In the genomic region with DNA sequence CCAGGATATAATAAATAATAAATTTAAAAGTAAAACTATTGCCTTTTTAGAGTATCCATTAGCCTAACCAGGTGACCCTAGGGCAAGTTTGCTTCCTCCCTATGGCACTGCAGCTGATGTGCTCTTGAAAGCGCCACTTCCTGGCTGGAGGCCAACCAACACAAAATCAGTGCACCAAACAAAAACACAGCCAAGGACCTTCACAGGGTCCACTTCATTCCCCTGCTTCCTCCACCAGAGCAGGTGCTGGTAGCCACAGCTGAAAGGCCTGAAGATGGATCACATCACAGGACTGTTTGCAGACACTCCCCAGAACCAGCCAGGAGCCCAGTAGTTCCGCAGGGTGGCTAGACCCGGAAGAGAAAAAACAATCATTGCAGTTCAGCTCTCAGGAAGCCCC, we compare ENCODE assay signal across 26 cellular contexts.
DNase-seq lines count a peak whose midpoint lies in the region; ATAC-seq and TF ChIP-seq lines count a peak whose summit lies in the region.
"Had no signal": no experiment of that assay in that cellular context is flagged by ENCODE, and none has a peak within 500 bp of the region (broad histone marks: within the 10 kb centered on the region; RNA-seq: fewer than 3 reads in every experiment).

No MANE protein-coding gene starts in this region.

- no peaks in the 10 kb centered on the region for H3K4me1 Mint-ChIP-seq in activated CD8-positive, alpha-beta memory T cell treated with anti-CD3 and anti-CD28 coated beads, Interleukin-2, amount 10 ng/mL, durations not matched to agents 7 days and 5 days
- H3K4me1 Mint-ChIP-seq in natural killer cell: no peaks in the 10 kb centered on the region
- H3K4me1 Mint-ChIP-seq: activated naive CD4-positive, alpha-beta T cell treated with anti-CD3 and anti-CD28 coated beads, Interleukin-2, amount 50 U/mL, for 24 hours; stimulated activated effector memory CD8-positive, alpha-beta T cell treated with anti-CD3 and anti-CD28 coated beads, Interleukin-12 subunit alpha, Interleukin-12 subunit beta, amount 100 ng/mL, for 72 hours had no signal

- H3K27me3 Mint-ChIP-seq in activated CD8-positive, alpha-beta memory T cell treated with anti-CD3 and anti-CD28 coated beads, Interleukin-2, amount 10 ng/mL, durations not matched to agents 7 days and 5 days: peaks cover 40% of the 10 kb centered on the region
- peaks cover 32 to 83% of the 10 kb centered on the region in 2 donors for H3K27me3 Mint-ChIP-seq in natural killer cell (ENCODE audit: low read depth in 2 of 2)

- no peak overlapping the region for H3K4me3 Mint-ChIP-seq in activated CD8-positive, alpha-beta memory T cell treated with anti-CD3 and anti-CD28 coated beads, Interleukin-2, amount 10 ng/mL, durations not matched to agents 7 days and 5 days
- no peak overlapping the region for H3K4me3 Mint-ChIP-seq in natural killer cell
- H3K4me3 Mint-ChIP-seq: activated naive CD4-positive, alpha-beta T cell treated with anti-CD3 and anti-CD28 coated beads, Interleukin-2, amount 50 U/mL, for 24 hours; brain; stimulated activated effector memory CD8-positive, alpha-beta T cell treated with anti-CD3 and anti-CD28 coated beads, Interleukin-12 subunit alpha, Interleukin-12 subunit beta, amount 100 ng/mL, for 72 hours had no signal

- ATAC-seq in activated CD8-positive, alpha-beta memory T cell treated with anti-CD3 and anti-CD28 coated beads, Interleukin-2, amount 10 ng/mL, durations not matched to agents 7 days and 5 days: no peak
- ATAC-seq in natural killer cell: no peak
- ATAC-seq: GM12878; left colon; stimulated activated effector memory CD8-positive, alpha-beta T cell treated with anti-CD3 and anti-CD28 coated beads, Interleukin-12 subunit alpha, Interleukin-12 subunit beta, amount 100 ng/mL, for 72 hours had no signal

- CTCF ChIA-PET in activated CD8-positive, alpha-beta memory T cell treated with anti-CD3 and anti-CD28 coated beads, Interleukin-2, amount 10 ng/mL, durations not matched to agents 7 days and 5 days (lab: Charles Lee): interaction anchor here (1.1 to 1.2 kb wide), 2 partner anchors 8 to 12 kb away, joined by 3 to 4 read pairs; no protein-coding TSS in a partner anchor

- TF ChIP-seq CTCF in natural killer cell (IDR thresholded peaks at IDR 0.05): no peak

- intact Hi-C loops in natural killer cell (cut with micrococcal nuclease): no loop called here

- no peak overlapping the region for H3K27ac Mint-ChIP-seq in activated CD8-positive, alpha-beta memory T cell treated with anti-CD3 and anti-CD28 coated beads, Interleukin-2, amount 10 ng/mL, durations not matched to agents 7 days and 5 days
- H3K27ac Mint-ChIP-seq in natural killer cell: no peak overlapping the region
- H3K27ac Mint-ChIP-seq: activated naive CD4-positive, alpha-beta T cell treated with anti-CD3 and anti-CD28 coated beads, Interleukin-2, amount 50 U/mL, for 24 hours; brain; stimulated activated effector memory CD8-positive, alpha-beta T cell treated with anti-CD3 and anti-CD28 coated beads, Interleukin-12 subunit alpha, Interleukin-12 subunit beta, amount 100 ng/mL, for 72 hours had no signal

- H3K9me3 Mint-ChIP-seq in activated CD8-positive, alpha-beta memory T cell treated with anti-CD3 and anti-CD28 coated beads, Interleukin-2, amount 10 ng/mL, durations not matched to agents 7 days and 5 days (ENCODE audit: low read depth): no peaks in the 10 kb centered on the region
- H3K9me3 Mint-ChIP-seq in natural killer cell: no peaks in the 10 kb centered on the region
- H3K9me3 Mint-ChIP-seq: activated naive CD4-positive, alpha-beta T cell treated with anti-CD3 and anti-CD28 coated beads, Interleukin-2, amount 50 U/mL, for 24 hours; stimulated activated effector memory CD8-positive, alpha-beta T cell treated with anti-CD3 and anti-CD28 coated beads, Interleukin-12 subunit alpha, Interleukin-12 subunit beta, amount 100 ng/mL, for 72 hours had no signal

- H3K36me3 Mint-ChIP-seq in activated CD8-positive, alpha-beta memory T cell treated with anti-CD3 and anti-CD28 coated beads, Interleukin-2, amount 10 ng/mL, durations not matched to agents 7 days and 5 days: no peaks in the 10 kb centered on the region
- H3K36me3 Mint-ChIP-seq in natural killer cell: no peaks in the 10 kb centered on the region
- H3K36me3 Mint-ChIP-seq: activated naive CD4-positive, alpha-beta T cell treated with anti-CD3 and anti-CD28 coated beads, Interleukin-2, amount 50 U/mL, for 24 hours; brain; stimulated activated effector memory CD8-positive, alpha-beta T cell treated with anti-CD3 and anti-CD28 coated beads, Interleukin-12 subunit alpha, Interleukin-12 subunit beta, amount 100 ng/mL, for 72 hours had no signal

- DNase-seq in NCI-H1105 treated with DMSO at 0.1 percent for 48 hours (lab: John Stamatoyannopoulos, UW): peak; percentile 4
- no peak for DNase-seq in NCI-H1105 (lab: John Stamatoyannopoulos, UW)
- peak; percentile 41 for DNase-seq in DMS79 treated with DMSO at 0.1 percent for 48 hours (lab: John Stamatoyannopoulos, UW)
- DNase-seq in NCI-H774 (lab: John Stamatoyannopoulos, UW): peak; percentile 3
- DNase-seq in lung microvascular endothelial cell (ENCODE audit: low read depth in 2 of 2): peak; percentile 61
- no peak for DNase-seq in NCI-H187 treated with DMSO at 0.1 percent for 48 hours (lab: John Stamatoyannopoulos, UW)
- no peak for DNase-seq in activated CD8-positive, alpha-beta memory T cell treated with anti-CD3 and anti-CD28 coated beads, Interleukin-2, amount 10 ng/mL, durations not matched to agents 7 days and 5 days
- DNase-seq in natural killer cell: no peak
- DNase-seq: 8988T; activated CD4-positive, alpha-beta T cell treated with anti-CD3 and anti-CD28 coated beads for 48 hours; activated T-cell treated with anti-CD3 and anti-CD28 coated beads for 4 hours; amniotic stem cell; KG1; left colon; mesenchymal stem cell; MG63; NCI-H1436 treated with DMSO at 0.1 percent for 48 hours; NCI-H526 treated with DMSO at 0.1 percent for 48 hours; ovary; SW 1271; upper lobe of left lung; WERI-Rb-1 had no signal

Comparison
In these comparisons a context has a peak if more than half of its experiments do, and no peak if none do; other contexts are left out.
1. DNase-seq: peak in NCI-H1105 treated with DMSO at 0.1 percent for 48 hours (single experiment), DMS79 treated with DMSO at 0.1 percent for 48 hours (single experiment), NCI-H774 (single experiment) and lung microvascular endothelial cell (2 of 2); none in NCI-H1105 (single experiment), NCI-H187 treated with DMSO at 0.1 percent for 48 hours (single experiment), activated CD8-positive, alpha-beta memory T cell treated with anti-CD3 and anti-CD28 coated beads, Interleukin-2, amount 10 ng/mL, durations not matched to agents 7 days and 5 days (single experiment) and natural killer cell (single experiment).